In genomic region chr7:95684505-95684904, GRCh38 we compare ENCODE assay signal across 16 cellular contexts.
DNase-seq lines count a peak whose midpoint lies in the region; ATAC-seq, FAIRE-seq and TF ChIP-seq lines count a peak whose summit lies in the region.
"Had no signal": no experiment of that assay in that cellular context is flagged by ENCODE, and none has a peak within 500 bp of the region (broad histone marks: within the 10 kb centered on the region; RNA-seq: fewer than 3 reads in every experiment).

No MANE protein-coding gene starts in this region.

- no peaks in the 10 kb centered on the region for H3K27me3 ChIP-seq in ACC112 (ENCODE audit: insufficient read depth, low read length)
- H3K27me3 ChIP-seq in HCT116 (ENCODE audit: insufficient read depth, low read length): no peaks in the 10 kb centered on the region
- H3K27me3 ChIP-seq in GM12878 (replicated peaks in 1 of 2; ENCODE audit: control insufficient read depth in 2 of 2, insufficient read depth in 2 of 2, low read length in 1 of 2): no peaks in the 10 kb centered on the region; a peak in 1 of 4 replicates
- no peaks in the 10 kb centered on the region for H3K27me3 ChIP-seq in parathyroid adenoma (ENCODE audit: control insufficient read depth, insufficient read depth, low read length)
- no peaks in the 10 kb centered on the region for H3K27me3 ChIP-seq in esophagus squamous epithelium
- H3K27me3 ChIP-seq: Peyer's patch had no signal

- H4K20me1 ChIP-seq in HCT116 (ENCODE audit: insufficient read depth) (no peaks in the 10 kb centered on the region), GM12878 (ENCODE audit: control insufficient read depth, insufficient read depth) (no peaks in the 10 kb centered on the region)

- DNase-seq in HCT116 (ENCODE audit: low read depth, low spot score) (no peak), GM12878 (ENCODE audit: low read depth, low spot score) (no peak), HuH-7.5 (ENCODE audit: low spot score) (no peak), esophagus squamous epithelium (lab: John Stamatoyannopoulos, UW) (no peak)
- DNase-seq: CD4-positive, alpha-beta T cell; GOT3; KG1; NCI-H1092; NCI-H2107; Peyer's patch; Right ventricle myocardium superior had no signal

- SMC1A ChIA-PET in GM12878 (lab: Charles Lee; ENCODE audit: uncharacterized antibody, unreplicated experiment): interaction anchor here (1.1 to 5.0 kb wide), 12 partner anchors 10 to 1234 kb away, joined by 3 to 92 read pairs (median 8); no protein-coding TSS in a partner anchor

- 88% methylated on average over 2 of the region's 2 CpGs for WGBS in GM12878 (ENCODE audit: insufficient coverage, insufficient replicate concordance, low lambda C conversion rate, missing lambda C conversion rate)
- 85% methylated on average over 2 of the region's 2 CpGs for WGBS in esophagus squamous epithelium, 2 donors

- no peak for TF ChIP-seq CTCF in HCT116 (IDR thresholded peaks at IDR 0.05 in 2 of 3, conservative IDR thresholded peaks at IDR 0.05 in 1 of 3; ENCODE audit: borderline replicate concordance in 1 of 3, insufficient read depth in 1 of 3, low read depth in 2 of 3, low read length in 2 of 3)
- no peak for TF ChIP-seq CTCF in GM12878 (IDR thresholded peaks at IDR 0.05 in 2 of 3, conservative IDR thresholded peaks at IDR 0.05 in 1 of 3; ENCODE audit: control insufficient read depth in 2 of 3, extremely low read depth in 1 of 3, insufficient read depth in 1 of 3, low read depth in 3 of 3, low read length in 3 of 3)
- TF ChIP-seq CTCF in parathyroid adenoma (IDR thresholded peaks at IDR 0.05): no peak
- no peak for TF ChIP-seq CTCF in esophagus squamous epithelium (IDR thresholded peaks at IDR 0.05)

- H3K79me2 ChIP-seq in ACC112 (ENCODE audit: control insufficient read depth, insufficient read depth, low read length, unreplicated experiment) (no peaks in the 10 kb centered on the region), HCT116 (ENCODE audit: insufficient read depth, low read length) (no peaks in the 10 kb centered on the region), GM12878 (ENCODE audit: control insufficient read depth, insufficient read depth, low read length) (no peaks in the 10 kb centered on the region), parathyroid adenoma (no peaks in the 10 kb centered on the region)

- TF ChIP-seq EP300 in GM12878 (IDR thresholded peaks at IDR 0.05; ENCODE audit: borderline replicate concordance in 1 of 2, control insufficient read depth in 1 of 2, low read depth in 2 of 2, low read length in 2 of 2): no peak

- in situ Hi-C loops in GM12878 (cut with MboI): loop anchor here (5.0 to 25.0 kb wide), 2 partner anchors 172 to 1247 kb away; no protein-coding TSS in a partner anchor

- H3K4me2 ChIP-seq in HCT116 (ENCODE audit: low read length) (peak overlapping the region; percentile 28; the same call in 1 of the 2 replicates), GM12878 (ENCODE audit: control insufficient read depth, insufficient read depth) (no peak overlapping the region), parathyroid adenoma (ENCODE audit: low read length) (no peak overlapping the region)

- H3K27ac ChIP-seq in ACC112 (ENCODE audit: low read depth, low read length) (no peak overlapping the region), HCT116 (ENCODE audit: low read depth, low read length) (no peak overlapping the region), GM12878 (ENCODE audit: control insufficient read depth, insufficient read depth) (no peak overlapping the region), parathyroid adenoma (no peak overlapping the region), esophagus squamous epithelium (no peak overlapping the region)

- TF ChIP-seq RAD21 in HCT116 (IDR thresholded peaks at IDR 0.05; ENCODE audit: low read depth) (no peak), GM12878 (IDR thresholded peaks at IDR 0.05; ENCODE audit: insufficient read depth, low read depth, low read length) (no peak)

- H3K36me3 ChIP-seq in ACC112 (ENCODE audit: insufficient read depth, low read length): no peaks in the 10 kb centered on the region
- no peaks in the 10 kb centered on the region for H3K36me3 ChIP-seq in HCT116 (ENCODE audit: control insufficient read depth in 1 of 2, insufficient read depth in 2 of 2, low read length in 2 of 2)
- no peaks in the 10 kb centered on the region for H3K36me3 ChIP-seq in GM12878 (ENCODE audit: control insufficient read depth in 2 of 2, insufficient read depth in 2 of 2, low read length in 1 of 2)
- H3K36me3 ChIP-seq in parathyroid adenoma (ENCODE audit: control insufficient read depth, insufficient read depth, low read length): no peaks in the 10 kb centered on the region
- H3K36me3 ChIP-seq in esophagus squamous epithelium: no peaks in the 10 kb centered on the region
- H3K36me3 ChIP-seq: Peyer's patch had no signal

- CTCF ChIA-PET in HCT116 (lab: Charles Lee): interaction anchor here (1.1 to 6.1 kb wide), 11 partner anchors 10 to 173 kb away, joined by 3 to 85 read pairs (median 5); no protein-coding TSS in a partner anchor
- CTCF ChIA-PET in GM12878 (lab: Yijun Ruan, JAX): interaction anchor here (1.1 to 6.8 kb wide), 11 partner anchors 12 to 1235 kb away, joined by 3 to 141 read pairs (median 27); no protein-coding TSS in a partner anchor

- RAD21 ChIA-PET in HCT116 (lab: Charles Lee; ENCODE audit: low non-redundant PET in 1 of 2, low total read pairs in 2 of 2, uncharacterized antibody in 2 of 2, unreplicated experiment in 2 of 2) (interaction anchor here in 1 of 2 experiments (1.3 to 1.5 kb wide), 2 partner anchors 140 to 155 kb away, joined by 7 read pairs; no protein-coding TSS in a partner anchor), GM12878 (lab: Charles Lee; ENCODE audit: unreplicated experiment) (interaction anchor here (1.0 to 4.7 kb wide), 6 partner anchors 39 to 1235 kb away, joined by 3 to 70 read pairs (median 16); no protein-coding TSS in a partner anchor)

- BruUV-seq in HCT116 (replicated peaks; lab: Mats Ljungman, UMichigan): no TSS peak
- BruUV-seq in GM12878 (replicated peaks; lab: Mats Ljungman, UMichigan): no TSS peak

- no peaks in the 10 kb centered on the region for H3K9me2 ChIP-seq in HCT116 (ENCODE audit: insufficient read depth)

- H3K4me1 ChIP-seq in ACC112 (ENCODE audit: control insufficient read depth, insufficient read depth, low read length, unreplicated experiment): peaks cover 4% of the 10 kb centered on the region
- peaks cover 0 to 5% of the 10 kb centered on the region in 2 experiments; a peak in 1 of 4 replicates for H3K4me1 ChIP-seq in HCT116 (ENCODE audit: control insufficient read depth in 1 of 2, insufficient read depth in 2 of 2, low read length in 2 of 2)
- H3K4me1 ChIP-seq in GM12878 (ENCODE audit: control insufficient read depth, insufficient read depth, low read length): no peaks in the 10 kb centered on the region
- H3K4me1 ChIP-seq in parathyroid adenoma: peaks cover 12% of the 10 kb centered on the region
- peaks cover 0 to 9% (median 0%) of the 10 kb centered on the region in 3 donors for H3K4me1 ChIP-seq in esophagus squamous epithelium
- H3K4me1 ChIP-seq: Peyer's patch had no signal

- H3K4me3 ChIP-seq in ACC112 (ENCODE audit: low read depth, low read length): no peak overlapping the region
- H3K4me3 ChIP-seq in HCT116 (replicated peaks in 1 of 2; ENCODE audit: low read depth in 1 of 2, low read length in 2 of 2): no peak overlapping the region
- no peak overlapping the region for H3K4me3 ChIP-seq in GM12878
- no peak overlapping the region for H3K4me3 ChIP-seq in parathyroid adenoma (ENCODE audit: low read depth, low read length)
- no peak overlapping the region for H3K4me3 ChIP-seq in esophagus squamous epithelium
- H3K4me3 ChIP-seq: Peyer's patch had no signal

- H2AFZ ChIP-seq in ACC112 (ENCODE audit: low read length, unreplicated experiment): peak overlapping the region; percentile 77
- H2AFZ ChIP-seq in HCT116 (ENCODE audit: low read depth, low read length, poor library complexity, severe bottlenecking): peak overlapping the region; percentile 91
- H2AFZ ChIP-seq in GM12878 (ENCODE audit: control insufficient read depth, low read depth, low read length): no peak overlapping the region
- H2AFZ ChIP-seq in parathyroid adenoma: peak overlapping the region; percentile 32

- ATAC-seq in HCT116: no peak
- ATAC-seq in GM12878: no peak
- no peak for ATAC-seq in HG03520 (IDR thresholded peaks at IDR 0.05; ENCODE audit: unreplicated experiment)

- H3K9me3 ChIP-seq in HCT116 (ENCODE audit: control insufficient read depth in 1 of 2, insufficient read depth in 1 of 2, low read depth in 1 of 2, low read length in 2 of 2) (no peaks in the 10 kb centered on the region), GM12878 (replicated peaks; ENCODE audit: control insufficient read depth, insufficient read depth, low read length) (no peaks in the 10 kb centered on the region), parathyroid adenoma (ENCODE audit: control insufficient read depth, low read length) (no peaks in the 10 kb centered on the region), esophagus squamous epithelium (no peaks in the 10 kb centered on the region)
- H3K9me3 ChIP-seq: Peyer's patch had no signal

- intact Hi-C loops in HCT116 (cut with micrococcal nuclease): no loop called here
- intact Hi-C loops in GM12878 (cut with micrococcal nuclease; ENCODE audit: unreplicated experiment): loop anchor here (10.0 kb wide), 1 partner anchor 1030 kb away; the partner anchor contains the start of gene SGCE
- intact Hi-C loops in esophagus squamous epithelium (cut with DNase I): no loop called here

- FAIRE-seq in GM12878 (lab: Jason Lieb, UNC): no peak
- FAIRE-seq: G401.6, GM18507 had no signal

- TF ChIP-seq POLR2A in HCT116 (IDR thresholded peaks at IDR 0.05; ENCODE audit: borderline replicate concordance, extremely low read depth, insufficient read depth, insufficient read length) (no peak), GM12878 (IDR thresholded peaks at IDR 0.05; ENCODE audit: low read depth, low read length) (no peak), esophagus squamous epithelium (IDR thresholded peaks at IDR 0.05) (no peak)

- POLR2A ChIA-PET in HCT116 (lab: Charles Lee): no interaction called here
- POLR2A ChIA-PET in GM12878 (lab: Charles Lee): no interaction called here

- H3K9ac ChIP-seq in HCT116 (ENCODE audit: low read length) (no peak overlapping the region), GM12878 (ENCODE audit: control insufficient read depth, insufficient read depth, low read length) (no peak overlapping the region), parathyroid adenoma (no peak overlapping the region)

TF ChIP-seq in HCT116, 20 proteins besides CTCF, POLR2A, EP300 and RAD21 (continues in another document):
- TF ChIP-seq POLR2AphosphoS5 (IDR thresholded peaks at IDR 0.05; ENCODE audit: low read depth, low read length): no peak
- TF ChIP-seq ATF3 (IDR thresholded peaks at IDR 0.05): no peak

TF ChIP-seq in GM12878, 131 proteins besides CTCF, POLR2A, EP300 and RAD21:
- TF ChIP-seq ASH2L (IDR thresholded peaks at IDR 0.05; ENCODE audit: borderline replicate concordance, low read depth) (no peak), SPI1 (IDR thresholded peaks at IDR 0.05; ENCODE audit: borderline replicate concordance, insufficient read depth, low read depth, low read length) (0 out of 2 replicates have a peak, but pooled peaks have one; percentile 10)
TF ChIP-seq in GM12878: peak in this region for 1.
